9 cellular contexts compared by ENCODE assay signal in genomic region chr6:26199057-26199772, GRCh38.
DNase-seq lines count a peak whose midpoint lies in the region; ATAC-seq, FAIRE-seq and TF ChIP-seq lines count a peak whose summit lies in the region.
"Had no signal": no experiment of that assay in that cellular context is flagged by ENCODE, and none has a peak within 500 bp of the region (broad histone marks: within the 10 kb centered on the region; RNA-seq: fewer than 3 reads in every experiment).

No MANE protein-coding gene starts in this region.

- in situ Hi-C loops in K562 (cut with MboI): loop anchor here (5.0 to 25.0 kb wide), 3 partner anchors 77 to 933 kb away; a partner anchor contains a TSS

- H3K27me3 Mint-ChIP-seq in T-cell: no peaks in the 10 kb centered on the region

- H3K27me3 ChIP-seq in K562 (ENCODE audit: control insufficient read depth in 2 of 2, insufficient read depth in 2 of 2, low read length in 2 of 2) (no peaks in the 10 kb centered on the region), hepatocyte (no peaks in the 10 kb centered on the region)

- peak; percentile 38; the same call in 1 of the 2 replicates for TF ChIP-seq EP300 in K562 (IDR thresholded peaks at IDR 0.05; ENCODE audit: low read length)

- H3K27ac Mint-ChIP-seq in T-cell: peak overlapping the region; percentile 93 to 98

- peak; percentile 87 for DNase-seq in NK-92 treated with Interleukin-12 subunit alpha and Interleukin-12 subunit beta, amount 100 ng/mL, for 24 hours (lab: John Stamatoyannopoulos, UW)
- DNase-seq in NK-92 (lab: John Stamatoyannopoulos, UW; ENCODE audit: unreplicated experiment): no peak
- peak; percentile 97 for DNase-seq in NCI-H146 treated with DMSO at 0.1 percent for 48 hours (lab: John Stamatoyannopoulos, UW; ENCODE audit: unreplicated experiment)
- DNase-seq in T-cell: peak; percentile 32 to 81 (median 54)
- DNase-seq in K562 (ENCODE audit: extremely low read depth in 1 of 4, low spot score in 3 of 4): peak; percentile 67 to 95 (median 83)
- DNase-seq in hepatocyte (ENCODE audit: low spot score): peak; percentile 86
- DNase-seq in putamen (ENCODE audit: low spot score): peak; percentile 93

- H3K9me3 ChIP-seq in K562 (replicated peaks; ENCODE audit: control insufficient read depth, insufficient read depth, low read depth, low read length) (no peaks in the 10 kb centered on the region), hepatocyte (ENCODE audit: low read depth) (no peaks in the 10 kb centered on the region)
- H3K9me3 ChIP-seq: A549 had no signal

- H2AFZ ChIP-seq in K562 (ENCODE audit: low read depth, low read length) (no peak overlapping the region), hepatocyte (no peak overlapping the region)

- peaks cover 36 to 48% (median 47%) of the 10 kb centered on the region in 3 donors for H3K4me1 Mint-ChIP-seq in T-cell

- H3K36me3 Mint-ChIP-seq in T-cell: no peaks in the 10 kb centered on the region

- peak overlapping the region; percentile 95 to 98 (median 97) for H3K4me3 Mint-ChIP-seq in T-cell

- H3K9me2 ChIP-seq in hepatocyte (replicated peaks; ENCODE audit: insufficient read depth): no peaks in the 10 kb centered on the region

- peak; percentile 100 for TF ChIP-seq POLR2A in K562 (conservative IDR thresholded peaks at IDR 0.05)

- POLR2A ChIA-PET in T-cell (lab: Charles Lee): interaction anchor here (0.5 to 9.1 kb wide), 66 partner anchors 8 to 1694 kb away, joined by 3 to 526 read pairs (median 10); a partner anchor contains a TSS
- POLR2A ChIA-PET in K562 (lab: Yijun Ruan, JAX): interaction anchor here (0.6 to 18.6 kb wide), 74 partner anchors 8 to 1694 kb away, joined by 3 to 1095 read pairs (median 6); partner anchors contain the start of gene HMGN4

- no peaks in the 10 kb centered on the region for H3K9me3 Mint-ChIP-seq in T-cell

- TF ChIP-seq RAD21 in K562 (CRISPR knock-in tag; conservative IDR thresholded peaks at IDR 0.05 in 1 of 2, IDR thresholded peaks at IDR 0.05 in 1 of 2): no peak

- H3K9ac ChIP-seq in K562 (ENCODE audit: insufficient read depth in 1 of 2, low read depth in 2 of 2, low read length in 2 of 2): peak overlapping the region; percentile 88 to 98

- intact Hi-C loops in K562 (cut with micrococcal nuclease): loop anchor here (1.0 to 2.0 kb wide), 7 partner anchors 17 to 948 kb away; a partner anchor contains a TSS

- ATAC-seq in HG02884 (IDR thresholded peaks at IDR 0.05; ENCODE audit: unreplicated experiment) (peak; percentile 45), T-cell (replicated peaks in 1 of 4) (peak; percentile 70 to 74 (median 73)), K562 (peak; percentile 64)
- ATAC-seq: A549 had no signal

- H3K36me3 ChIP-seq in K562 (ENCODE audit: control insufficient read depth, insufficient read depth, low read length) (peaks cover 47% of the 10 kb centered on the region), hepatocyte (replicated peaks; ENCODE audit: insufficient read depth, low read depth) (no peaks in the 10 kb centered on the region)

- H3K4me3 ChIP-seq in K562 (peak overlapping the region; percentile 86), hepatocyte (peak overlapping the region; percentile 53)
- H3K4me3 ChIP-seq: A549 had no signal

- peaks cover 40% of the 10 kb centered on the region for H4K20me1 ChIP-seq in K562 (replicated peaks; ENCODE audit: control insufficient read depth, insufficient read depth, low read length)
- H4K20me1 ChIP-seq in hepatocyte (ENCODE audit: insufficient read depth, poor library complexity, severe bottlenecking): peaks cover 22% of the 10 kb centered on the region

- peaks cover 97% of the 10 kb centered on the region for H3K79me2 ChIP-seq in K562 (ENCODE audit: control insufficient read depth, insufficient read depth, low read length)
- peaks cover 47% of the 10 kb centered on the region for H3K79me2 ChIP-seq in hepatocyte

- WGBS in K562 (ENCODE audit: insufficient coverage, low coverage, missing lambda C conversion rate): under 1% methylated on average over 42 of the region's 42 CpGs
- WGBS in hepatocyte (ENCODE audit: low lambda C conversion rate, missing lambda C conversion rate): under 1% methylated on average over 42 of the region's 42 CpGs

- peak overlapping the region; percentile 99 for H3K27ac ChIP-seq in K562 (ENCODE audit: extremely low read depth, low read depth, low read length)
- H3K27ac ChIP-seq in hepatocyte: peak overlapping the region; percentile 92

- H3K9me1 ChIP-seq in K562 (ENCODE audit: control insufficient read depth, insufficient read depth, low read length): no peaks in the 10 kb centered on the region

- peak; percentile 92 for FAIRE-seq in K562 (lab: Jason Lieb, UNC)
- FAIRE-seq: A549 had no signal

- H3K4me2 ChIP-seq in K562 (ENCODE audit: insufficient read depth, low read length) (peak overlapping the region; percentile 97), hepatocyte (peak overlapping the region; percentile 87)
- H3K4me2 ChIP-seq: A549 had no signal

- TF ChIP-seq CTCF in K562 (IDR thresholded peaks at IDR 0.05 in 2 of 3, conservative IDR thresholded peaks at IDR 0.05 in 1 of 3; ENCODE audit: insufficient read depth in 2 of 3, low read depth in 1 of 3, low read length in 3 of 3): no peak
- TF ChIP-seq CTCF in hepatocyte (IDR thresholded peaks at IDR 0.05; ENCODE audit: poor library complexity): no peak

- BruUV-seq in K562 (replicated peaks; lab: Mats Ljungman, UMichigan): no TSS peak

- CTCF ChIA-PET in T-cell (lab: Charles Lee) (interaction anchor here in 1 of 2 donors (0.5 to 6.4 kb wide), 18 partner anchors 11 to 1694 kb away, joined by 3 to 73 read pairs (median 8); a partner anchor contains a TSS), K562 (lab: Yijun Ruan, JAX; ENCODE audit: low intra/inter-chr PET ratio) (interaction anchor here (0.7 kb wide), 1 partner anchor 149 kb away, joined by 4 read pairs; no protein-coding TSS in a partner anchor)

- H3K4me1 ChIP-seq in K562 (replicated peaks in 1 of 2; ENCODE audit: control insufficient read depth in 2 of 2, insufficient read depth in 2 of 2, low read length in 2 of 2): peaks cover 8 to 10% of the 10 kb centered on the region in 2 experiments; a peak in 4 of 5 replicates
- peaks cover 15% of the 10 kb centered on the region for H3K4me1 ChIP-seq in hepatocyte (ENCODE audit: insufficient read depth)

TF ChIP-seq in K562, 482 proteins besides CTCF, POLR2A, EP300 and RAD21 (continues in another document):
- peak; percentile 99 for TF ChIP-seq PRPF4 (IDR thresholded peaks at IDR 0.05; ENCODE audit: insufficient read depth, low read depth, low read length, poor library complexity, severe bottlenecking)
- TF ChIP-seq KAT2B (IDR thresholded peaks at IDR 0.05; ENCODE audit: low read depth, low read length): no peak
- TF ChIP-seq NR2F6 (CRISPR knock-in tag; IDR thresholded peaks at IDR 0.05): no peak
- TF ChIP-seq SMARCA4 (IDR thresholded peaks at IDR 0.05): no peak
- TF ChIP-seq MAX (CRISPR knock-in tag; IDR thresholded peaks at IDR 0.05): no peak
- no peak for TF ChIP-seq SP2 (IDR thresholded peaks at IDR 0.05; ENCODE audit: extremely low read depth, low read depth, low read length, poor library complexity, severe bottlenecking)
- TF ChIP-seq ZNF79 (CRISPR knock-in tag; IDR thresholded peaks at IDR 0.05; ENCODE audit: low read depth): peak; percentile 34; the same call in 1 of the 2 replicates
- TF ChIP-seq MEF2A (IDR thresholded peaks at IDR 0.05; ENCODE audit: control insufficient read depth, low read depth, low read length): peak; percentile 34; the same call in 1 of the 2 replicates
- TF ChIP-seq HDGF (IDR thresholded peaks at IDR 0.05): no peak
- TF ChIP-seq MCM7 (IDR thresholded peaks at IDR 0.05): no peak
- TF ChIP-seq MEF2D (tag; conservative IDR thresholded peaks at IDR 0.05; ENCODE audit: low read depth): no peak; the same call in 1 of the 2 replicates
- 0 out of 2 replicates have a peak, but pooled peaks have one; percentile 7 for TF ChIP-seq ZSCAN32 (CRISPR knock-in tag; IDR thresholded peaks at IDR 0.05)
- no peak for TF ChIP-seq SMAD2 (IDR thresholded peaks at IDR 0.05; ENCODE audit: low read depth, low read length)
- no peak for TF ChIP-seq ZNF707 (CRISPR knock-in tag; conservative IDR thresholded peaks at IDR 0.05)
- no peak for TF ChIP-seq ZNF655 (CRISPR knock-in tag; IDR thresholded peaks at IDR 0.05)
